ENCODE assay signal across 32 cellular contexts in the genomic region with DNA sequence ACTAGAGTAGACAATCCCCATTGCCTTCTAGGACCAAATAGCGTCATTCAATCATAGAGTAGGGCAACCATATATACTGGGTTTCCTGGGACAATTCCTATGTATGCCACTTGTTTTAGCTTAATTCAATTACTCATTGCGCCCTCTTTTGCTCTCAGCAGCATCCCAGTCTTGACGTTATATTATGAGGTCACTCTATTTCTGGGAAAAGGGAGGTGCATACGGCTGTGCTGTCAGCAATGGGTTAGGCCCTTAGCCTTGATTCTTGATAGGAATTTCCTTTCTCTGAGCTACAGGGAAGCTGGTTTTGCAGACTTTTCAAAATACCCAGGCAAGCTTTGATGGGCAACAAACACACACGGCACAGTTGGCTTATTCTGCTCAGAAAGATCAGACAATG.
"Had no signal": no experiment of that assay in that cellular context is flagged by ENCODE, and none has a peak within 500 bp of the region (broad histone marks: within the 10 kb centered on the region; RNA-seq: fewer than 3 reads in every experiment).

No MANE protein-coding gene starts in this region.

- H3K27ac Mint-ChIP-seq: immature natural killer cell; mesothelial cell of epicardium; naive B cell; natural killer cell; nephron progenitor cell; progenitor cell of endocrine pancreas; stimulated activated naive B cell treated with anti-CD40 and anti-IgM and Interleukin-4, amounts not matched to agents 10 μg/mL and 1 μg/mL and 100 μg/mL, for 72 hours; stimulated activated naive CD8-positive, alpha-beta T cell treated with anti-CD3 and anti-CD28 coated beads, Interleukin-15, Interleukin-2, amounts not matched to agents 100 ng/mL and 50 ng/mL, for 24 hours had no signal

- H3K9me3 ChIP-seq: heart left ventricle, left lung, lower lobe of right lung, pancreas, right atrium auricular region, suprapubic skin, thoracic aorta, tibial artery, upper lobe of right lung had no signal

- H3K4me3 Mint-ChIP-seq: immature natural killer cell; mesothelial cell of epicardium; naive B cell; natural killer cell; nephron progenitor cell; stimulated activated naive B cell treated with anti-CD40 and anti-IgM and Interleukin-4, amounts not matched to agents 10 μg/mL and 1 μg/mL and 100 μg/mL, for 72 hours; stimulated activated naive CD8-positive, alpha-beta T cell treated with anti-CD3 and anti-CD28 coated beads, Interleukin-15, Interleukin-2, amounts not matched to agents 100 ng/mL and 50 ng/mL, for 24 hours had no signal

- H3K4me3 ChIP-seq: heart left ventricle, left lung, lower lobe of right lung, pancreas, right atrium auricular region, skin epidermis, suprapubic skin, thoracic aorta, tibial artery, upper lobe of right lung had no signal

- H3K36me3 Mint-ChIP-seq: immature natural killer cell; mesothelial cell of epicardium; naive B cell; natural killer cell; stimulated activated naive B cell treated with anti-CD40 and anti-IgM and Interleukin-4, amounts not matched to agents 10 μg/mL and 1 μg/mL and 100 μg/mL, for 72 hours had no signal

- H3K9me3 Mint-ChIP-seq: immature natural killer cell; mesothelial cell of epicardium; natural killer cell; nephron progenitor cell; stimulated activated naive CD8-positive, alpha-beta T cell treated with anti-CD3 and anti-CD28 coated beads, Interleukin-15, Interleukin-2, amounts not matched to agents 100 ng/mL and 50 ng/mL, for 24 hours had no signal

- H3K27ac ChIP-seq: heart left ventricle, left lung, lower lobe of right lung, pancreas, right atrium auricular region, skin epidermis, suprapubic skin, thoracic aorta, tibial artery, upper lobe of right lung had no signal

- ATAC-seq: heart left ventricle; left colon; left lung; lower lobe of right lung; natural killer cell; pancreas; sciatic nerve; stimulated activated naive B cell treated with anti-CD40 and anti-IgM and Interleukin-4, amounts not matched to agents 10 μg/mL and 1 μg/mL and 100 μg/mL, for 72 hours; upper lobe of right lung had no signal

- FAIRE-seq: islet of Langerhans, kidney, pancreas, urothelium cell line had no signal

- DNase-seq: heart left ventricle; hypothalamus; immature natural killer cell; kidney; left colon; left lung; lower lobe of right lung; mammary epithelial cell; mesenchymal stem cell; naive B cell; natural killer cell; nephron progenitor cell; nucleus accumbens; pancreas; stimulated activated CD4-positive, alpha-beta T cell treated with anti-CD3 and anti-CD28 coated beads, Interleukin-12 subunit alpha, Interleukin-12 subunit beta, amount 100 ng/mL, for 4 hours; stimulated activated CD4-positive, alpha-beta T cell treated with anti-CD3 and anti-CD28 coated beads, Interleukin-15, amount 100 ng/mL, for 24 hours; stimulated activated CD4-positive, alpha-beta T cell treated with anti-CD3 and anti-CD28 coated beads, Interleukin-2, amount 100 ng/mL, for 24 hours; stimulated activated CD4-positive, alpha-beta T cell treated with anti-CD3 and anti-CD28 coated beads, Interleukin-4, amount 100 ng/mL, for 1 hour; stimulated activated naive B cell treated with anti-CD40 and anti-IgM and Interleukin-4, amounts not matched to agents 10 μg/mL and 1 μg/mL and 100 μg/mL, for 72 hours; tibial artery; trophoblast cell; upper lobe of right lung had no signal

- H3K36me3 ChIP-seq: heart left ventricle, left lung, lower lobe of right lung, pancreas, right atrium auricular region, suprapubic skin, thoracic aorta, tibial artery, upper lobe of right lung had no signal

- H3K4me1 ChIP-seq: lower lobe of right lung, pancreas, upper lobe of right lung had no signal

- H3K4me1 Mint-ChIP-seq: immature natural killer cell, natural killer cell had no signal
